Comparison of ENCODE assay signal across 9 cellular contexts in genomic region chr17:66493283-66494019, GRCh38.
DNase-seq lines count a peak whose midpoint lies in the region; ATAC-seq, FAIRE-seq and TF ChIP-seq lines count a peak whose summit lies in the region.
"Had no signal": no experiment of that assay in that cellular context is flagged by ENCODE, and none has a peak within 500 bp of the region (broad histone marks: within the 10 kb centered on the region; RNA-seq: fewer than 3 reads in every experiment).

No MANE protein-coding gene starts in this region.

- H3K36me3 ChIP-seq in kidney (ENCODE audit: control insufficient read depth in 1 of 2, insufficient read depth in 2 of 2, low read length in 2 of 2), result no peaks in the 10 kb centered on the region

- H3K9ac ChIP-seq in kidney (ENCODE audit: low read length in 2 of 2), result no peak overlapping the region

- H3K4me3 ChIP-seq in kidney (ENCODE audit: low read length in 2 of 2), result no peak overlapping the region

- no peak for ATAC-seq in GM21367 (IDR thresholded peaks at IDR 0.05; ENCODE audit: unreplicated experiment)

- H3K27ac ChIP-seq in epithelial cell of prostate, result peak overlapping the region; percentile 37
- H3K27ac ChIP-seq in kidney (ENCODE audit: low read depth in 2 of 2, low read length in 2 of 2), result no peak overlapping the region

- H3K4me1 ChIP-seq in kidney (ENCODE audit: control insufficient read depth in 1 of 2, insufficient read depth in 1 of 2, low read depth in 1 of 2, low read length in 2 of 2), result peaks cover 0 to 4% of the 10 kb centered on the region in 2 donors

- no peak for FAIRE-seq in kidney (lab: Jason Lieb, UNC)

- H3K27ac Mint-ChIP-seq in activated naive CD4-positive, alpha-beta T cell treated with anti-CD3 and anti-CD28 coated beads for 36 hours, result peak overlapping the region; percentile 50
- H3K27ac Mint-ChIP-seq in activated naive CD4-positive, alpha-beta T cell treated with anti-CD3 and anti-CD28 coated beads, Interleukin-2, amount 10 ng/mL, durations not matched to agents 7 days and 5 days, result no peak overlapping the region

- intact Hi-C loops in activated naive CD4-positive, alpha-beta T cell treated with anti-CD3 and anti-CD28 coated beads for 36 hours (cut with micrococcal nuclease), result no loop called here
- intact Hi-C loops in kidney (cut with DNase I), result no loop called here

- no peak overlapping the region for H3K4me3 Mint-ChIP-seq in activated naive CD4-positive, alpha-beta T cell treated with anti-CD3 and anti-CD28 coated beads for 36 hours
- H3K4me3 Mint-ChIP-seq in activated naive CD4-positive, alpha-beta T cell treated with anti-CD3 and anti-CD28 coated beads, Interleukin-2, amount 10 ng/mL, durations not matched to agents 7 days and 5 days, result no peak overlapping the region

- no peaks in the 10 kb centered on the region for H3K9me3 Mint-ChIP-seq in activated naive CD4-positive, alpha-beta T cell treated with anti-CD3 and anti-CD28 coated beads for 36 hours
- H3K9me3 Mint-ChIP-seq in activated naive CD4-positive, alpha-beta T cell treated with anti-CD3 and anti-CD28 coated beads, Interleukin-2, amount 10 ng/mL, durations not matched to agents 7 days and 5 days, result no peaks in the 10 kb centered on the region

- TF ChIP-seq CTCF in kidney (IDR thresholded peaks at IDR 0.05; ENCODE audit: borderline replicate concordance, extremely low read depth, insufficient read depth), result no peak

- CTCF ChIA-PET in activated naive CD4-positive, alpha-beta T cell treated with anti-CD3 and anti-CD28 coated beads for 36 hours (lab: Charles Lee), result no interaction called here
- CTCF ChIA-PET in activated naive CD4-positive, alpha-beta T cell treated with anti-CD3 and anti-CD28 coated beads, Interleukin-2, amount 10 ng/mL, durations not matched to agents 7 days and 5 days (lab: Charles Lee), result no interaction called here

- in situ Hi-C loops in SK-MEL-5 (cut with HindIII; ENCODE audit: low pct_unique_long_range_greater_than_20kb, low sequenced_read_pairs), result no loop called here

- H3K4me1 Mint-ChIP-seq in activated naive CD4-positive, alpha-beta T cell treated with anti-CD3 and anti-CD28 coated beads for 36 hours (ENCODE audit: low read depth), result peaks cover 55% of the 10 kb centered on the region
- H3K4me1 Mint-ChIP-seq in activated naive CD4-positive, alpha-beta T cell treated with anti-CD3 and anti-CD28 coated beads, Interleukin-2, amount 10 ng/mL, durations not matched to agents 7 days and 5 days, result peaks cover 35% of the 10 kb centered on the region

- H3K36me3 Mint-ChIP-seq in activated naive CD4-positive, alpha-beta T cell treated with anti-CD3 and anti-CD28 coated beads for 36 hours (ENCODE audit: low read depth), result peaks cover 20% of the 10 kb centered on the region
- peaks cover 28% of the 10 kb centered on the region for H3K36me3 Mint-ChIP-seq in activated naive CD4-positive, alpha-beta T cell treated with anti-CD3 and anti-CD28 coated beads, Interleukin-2, amount 10 ng/mL, durations not matched to agents 7 days and 5 days

- DNase-seq in activated naive CD4-positive, alpha-beta T cell treated with anti-CD3 and anti-CD28 coated beads for 36 hours, result no peak
- DNase-seq in activated naive CD4-positive, alpha-beta T cell treated with anti-CD3 and anti-CD28 coated beads, Interleukin-2, amount 10 ng/mL, durations not matched to agents 7 days and 5 days, result no peak
- peak; percentile 61 for DNase-seq in SK-MEL-5 (ENCODE audit: low read depth, low spot score)
- DNase-seq in epithelial cell of prostate (ENCODE audit: low read depth, low spot score), result no peak
- peak; percentile 50 for DNase-seq in stromal cell of bone marrow (ENCODE audit: low read depth)
- DNase-seq in kidney, result no peak
- DNase-seq in stimulated activated CD4-positive, alpha-beta T cell treated with anti-CD3 and anti-CD28 coated beads, Interleukin-1b, Interleukin-23, amount 100 ng/mL, for 48 hours, result no peak
- DNase-seq: activated naive CD4-positive, alpha-beta T cell treated with anti-CD3 and anti-CD28 coated beads, Interleukin-2, amount 50 U/mL, for 16 hours had no signal

- H3K9me3 ChIP-seq in kidney (ENCODE audit: control insufficient read depth in 1 of 2, low read length in 2 of 2), result no peaks in the 10 kb centered on the region

- no peaks in the 10 kb centered on the region for H3K27me3 Mint-ChIP-seq in activated naive CD4-positive, alpha-beta T cell treated with anti-CD3 and anti-CD28 coated beads for 36 hours (ENCODE audit: low read depth)
- H3K27me3 Mint-ChIP-seq in activated naive CD4-positive, alpha-beta T cell treated with anti-CD3 and anti-CD28 coated beads, Interleukin-2, amount 10 ng/mL, durations not matched to agents 7 days and 5 days, result no peaks in the 10 kb centered on the region

Comparison
In these comparisons a context has a peak if more than half of its experiments do, and no peak if none do; other contexts are left out.
1. DNase-seq: peak in SK-MEL-5 (single experiment) and stromal cell of bone marrow (single experiment); none in activated naive CD4-positive, alpha-beta T cell treated with anti-CD3 and anti-CD28 coated beads for 36 hours (single experiment), activated naive CD4-positive, alpha-beta T cell treated with anti-CD3 and anti-CD28 coated beads, Interleukin-2, amount 10 ng/mL, durations not matched to agents 7 days and 5 days (single experiment), epithelial cell of prostate (single experiment), kidney (single experiment) and stimulated activated CD4-positive, alpha-beta T cell treated with anti-CD3 and anti-CD28 coated beads, Interleukin-1b, Interleukin-23, amount 100 ng/mL, for 48 hours (single experiment).